In genomic region chrX:18879144-18879543, GRCh38 we compare ENCODE assay signal across 28 cellular contexts.
"Had no signal": no experiment of that assay in that cellular context is flagged by ENCODE, and none has a peak within 500 bp of the region (broad histone marks: within the 10 kb centered on the region; RNA-seq: fewer than 3 reads in every experiment).

No MANE protein-coding gene starts in this region.

- H3K27ac Mint-ChIP-seq: stimulated activated effector memory CD8-positive, alpha-beta T cell treated with anti-CD3 and anti-CD28 coated beads, Interleukin-12 subunit alpha, Interleukin-12 subunit beta, amount 100 ng/mL, for 72 hours; stimulated activated memory B cell treated with anti-CD40 and anti-IgM and Interleukin-4, amounts not matched to agents 10 μg/mL and 1 μg/mL and 100 μg/mL, for 72 hours; stimulated activated naive CD8-positive, alpha-beta T cell treated with anti-CD3 and anti-CD28 coated beads, Interleukin-15, amount 100 ng/mL, for 72 hours; stimulated activated naive CD8-positive, alpha-beta T cell treated with anti-CD3 and anti-CD28 coated beads, Interleukin-15, Interleukin-2, amounts not matched to agents 100 ng/mL and 50 ng/mL, for 24 hours; type B pancreatic cell had no signal

- H3K36me3 ChIP-seq: stomach, suprapubic skin, thoracic aorta, thyroid gland, tibial artery, tibial nerve, transverse colon, upper lobe of left lung, upper lobe of right lung, uterus, vagina had no signal

- H3K4me1 Mint-ChIP-seq: stimulated activated effector memory CD8-positive, alpha-beta T cell treated with anti-CD3 and anti-CD28 coated beads, Interleukin-12 subunit alpha, Interleukin-12 subunit beta, amount 100 ng/mL, for 72 hours; stimulated activated memory B cell treated with anti-CD40 and anti-IgM and Interleukin-4, amounts not matched to agents 10 μg/mL and 1 μg/mL and 100 μg/mL, for 72 hours; stimulated activated naive B cell treated with anti-CD40 and anti-IgM and Interleukin-4, amounts not matched to agents 10 μg/mL and 1 μg/mL and 100 μg/mL, for 72 hours; stimulated activated naive CD8-positive, alpha-beta T cell treated with anti-CD3 and anti-CD28 coated beads, Interleukin-15, amount 100 ng/mL, for 72 hours had no signal

- H3K9me3 Mint-ChIP-seq: stimulated activated naive B cell treated with anti-CD40 and anti-IgM and Interleukin-4, amounts not matched to agents 10 μg/mL and 1 μg/mL and 100 μg/mL, for 72 hours; stimulated activated naive CD8-positive, alpha-beta T cell treated with anti-CD3 and anti-CD28 coated beads, Interleukin-15, amount 100 ng/mL, for 72 hours; stimulated activated naive CD8-positive, alpha-beta T cell treated with anti-CD3 and anti-CD28 coated beads, Interleukin-15, Interleukin-2, amounts not matched to agents 100 ng/mL and 50 ng/mL, for 24 hours; type B pancreatic cell had no signal

- H3K27ac ChIP-seq: stomach, suprapubic skin, testis, thoracic aorta, thyroid gland, tibial artery, tibial nerve, transverse colon, upper lobe of left lung, upper lobe of right lung, uterus, vagina had no signal

- H3K4me3 Mint-ChIP-seq: stimulated activated effector memory CD8-positive, alpha-beta T cell treated with anti-CD3 and anti-CD28 coated beads, Interleukin-12 subunit alpha, Interleukin-12 subunit beta, amount 100 ng/mL, for 72 hours; stimulated activated memory B cell treated with anti-CD40 and anti-IgM and Interleukin-4, amounts not matched to agents 10 μg/mL and 1 μg/mL and 100 μg/mL, for 72 hours; stimulated activated naive B cell treated with anti-CD40 and anti-IgM and Interleukin-4, amounts not matched to agents 10 μg/mL and 1 μg/mL and 100 μg/mL, for 72 hours; stimulated activated naive CD8-positive, alpha-beta T cell treated with anti-CD3 and anti-CD28 coated beads, Interleukin-15, amount 100 ng/mL, for 72 hours; stimulated activated naive CD8-positive, alpha-beta T cell treated with anti-CD3 and anti-CD28 coated beads, Interleukin-15, Interleukin-2, amounts not matched to agents 100 ng/mL and 50 ng/mL, for 24 hours; type B pancreatic cell had no signal

- H3K27me3 Mint-ChIP-seq: stimulated activated memory B cell treated with anti-CD40 and anti-IgM and Interleukin-4, amounts not matched to agents 10 μg/mL and 1 μg/mL and 100 μg/mL, for 72 hours; stimulated activated naive CD8-positive, alpha-beta T cell treated with anti-CD3 and anti-CD28 coated beads, Interleukin-15, amount 100 ng/mL, for 72 hours; stimulated activated naive CD8-positive, alpha-beta T cell treated with anti-CD3 and anti-CD28 coated beads, Interleukin-15, Interleukin-2, amounts not matched to agents 100 ng/mL and 50 ng/mL, for 24 hours; type B pancreatic cell had no signal

- H3K4me3 ChIP-seq: stomach, suprapubic skin, testis, thoracic aorta, thyroid gland, tibial artery, tibial nerve, transverse colon, upper lobe of left lung, upper lobe of right lung, uterus, vagina had no signal

- H3K27me3 ChIP-seq: suprapubic skin, testis, thyroid gland, tibial artery, transverse colon, upper lobe of left lung, upper lobe of right lung, uterus, vagina had no signal

- ATAC-seq: stimulated activated effector memory CD8-positive, alpha-beta T cell treated with anti-CD3 and anti-CD28 coated beads, Interleukin-12 subunit alpha, Interleukin-12 subunit beta, amount 100 ng/mL, for 72 hours; stimulated activated memory B cell treated with anti-CD40 and anti-IgM and Interleukin-4, amounts not matched to agents 10 μg/mL and 1 μg/mL and 100 μg/mL, for 72 hours; stimulated activated naive B cell treated with anti-CD40 and anti-IgM and Interleukin-4, amounts not matched to agents 10 μg/mL and 1 μg/mL and 100 μg/mL, for 72 hours; stimulated activated naive CD8-positive, alpha-beta T cell treated with anti-CD3 and anti-CD28 coated beads, Interleukin-15, amount 100 ng/mL, for 72 hours; stimulated activated naive CD8-positive, alpha-beta T cell treated with anti-CD3 and anti-CD28 coated beads, Interleukin-15, Interleukin-2, amounts not matched to agents 100 U/mL and 50 U/mL, for 24 hours; upper lobe of right lung had no signal

- H3K9me3 ChIP-seq: suprapubic skin, testis, thoracic aorta, thyroid gland, tibial artery, tibial nerve, transverse colon, upper lobe of left lung, upper lobe of right lung, uterus, vagina had no signal

- H3K36me3 Mint-ChIP-seq: stimulated activated effector memory CD8-positive, alpha-beta T cell treated with anti-CD3 and anti-CD28 coated beads, Interleukin-12 subunit alpha, Interleukin-12 subunit beta, amount 100 ng/mL, for 72 hours; stimulated activated memory B cell treated with anti-CD40 and anti-IgM and Interleukin-4, amounts not matched to agents 10 μg/mL and 1 μg/mL and 100 μg/mL, for 72 hours; type B pancreatic cell had no signal

- H3K4me1 ChIP-seq: stomach, suprapubic skin, testis, thyroid gland, tibial nerve, upper lobe of left lung, upper lobe of right lung, uterus, vagina had no signal

- DNase-seq: stimulated activated CD4-positive, alpha-beta T cell treated with anti-CD3 and anti-CD28 coated beads, Interleukin-2, amount 100 ng/mL, for 48 hours; stimulated activated CD4-positive, alpha-beta T cell treated with anti-CD3 and anti-CD28 coated beads, Interleukin-4, amount 100 ng/mL, for 1 hour; stimulated activated CD4-positive, alpha-beta T cell treated with anti-CD3 and anti-CD28 coated beads, Interleukin-4, amount 100 ng/mL, for 24 hours; stimulated activated CD4-positive, alpha-beta T cell treated with anti-CD3 and anti-CD28 coated beads, Interleukin-4, amount 100 ng/mL, for 4 hours; stimulated activated CD8-positive, alpha-beta memory T cell treated with anti-CD3 and anti-CD28 coated beads, Interleukin-4, amount 100 ng/mL, for 48 hours; stimulated activated naive B cell treated with anti-CD40 and anti-IgM and Interleukin-4, amounts not matched to agents 10 μg/mL and 1 μg/mL and 100 μg/mL, for 72 hours; stimulated activated naive CD4-positive, alpha-beta T cell; stimulated activated naive CD4-positive, alpha-beta T cell treated with Interleukin-2 at 50 U/mL for 16 hours; stimulated activated naive CD8-positive, alpha-beta T cell treated with anti-CD3 and anti-CD28 coated beads, Interleukin-15, amount 100 ng/mL, for 72 hours; stimulated activated naive CD8-positive, alpha-beta T cell treated with anti-CD3 and anti-CD28 coated beads, Interleukin-15, Interleukin-2, amounts not matched to agents 100 U/mL and 50 U/mL, for 24 hours; stomach; substantia nigra; testis; thyroid gland; tibial artery; transverse colon; trophoblast cell; upper lobe of left lung; upper lobe of right lung; uterus had no signal
